Comparison of ENCODE assay signal across 8 cellular contexts in the genomic region with DNA sequence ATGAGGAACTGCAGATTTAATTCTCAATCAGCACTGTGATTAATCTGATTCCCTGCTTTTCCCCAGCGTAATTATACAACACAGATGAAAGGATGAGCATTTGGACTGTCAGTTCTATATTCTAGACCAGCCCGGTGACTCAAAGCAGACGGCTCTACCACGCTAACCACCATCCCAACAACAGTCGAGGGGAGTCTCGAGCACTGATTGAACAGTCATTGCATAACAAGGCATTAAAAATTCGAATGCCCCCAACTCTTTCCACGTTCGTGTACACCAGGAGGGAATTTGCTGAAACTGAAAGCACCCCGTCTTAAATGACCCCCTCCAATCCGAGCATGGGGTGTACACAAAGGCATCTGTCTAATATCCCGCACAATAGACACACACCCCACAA. TPM values are rescaled to one million over a fixed set of nuclear protein-coding genes. Genes with fewer than 3 reads are reported as not detected.
DNase-seq lines count a peak whose midpoint lies in the region; ATAC-seq, FAIRE-seq and TF ChIP-seq lines count a peak whose summit lies in the region.

No MANE protein-coding gene starts in this region.

- peak overlapping the region; percentile 98 for H3K4me3 Mint-ChIP-seq in activated T-helper 17 cell treated with anti-CD3 and anti-CD28 coated beads, Interleukin-2, amount 50 U/mL, for 72 hours

- in situ Hi-C loops in gastrocnemius medialis (cut with MboI; ENCODE audit: low sequenced_read_pairs in 4 of 4): loop anchor here in 1 of 4 donors (25.0 kb wide), 1 partner anchor 90 kb away; no protein-coding TSS in a partner anchor

- DNase-seq in DMS 273 (lab: John Stamatoyannopoulos, UW; ENCODE audit: unreplicated experiment) (peak; percentile 48), DMS 273 treated with DMSO at 0.1 percent for 48 hours (lab: John Stamatoyannopoulos, UW) (no peak), NCI-H128 (lab: John Stamatoyannopoulos, UW; ENCODE audit: unreplicated experiment) (peak; percentile 4), glomerular visceral epithelial cell (ENCODE audit: extremely low spot score) (peak; percentile 28), gastrocnemius medialis (no peak), GM12891 (ENCODE audit: insufficient read length, low spot score) (no peak)

- peak; percentile 67 for ATAC-seq in activated T-helper 17 cell treated with anti-CD3 and anti-CD28 coated beads, Interleukin-2, amount 50 U/mL, for 72 hours (replicated peaks)
- ATAC-seq in gastrocnemius medialis (peak in 1 of 2 donors; percentile 31), GM21619 (IDR thresholded peaks at IDR 0.05; ENCODE audit: unreplicated experiment) (no peak)

- H3K9me3 ChIP-seq in gastrocnemius medialis: no peaks in the 10 kb centered on the region

- no peak for TF ChIP-seq CTCF in gastrocnemius medialis (IDR thresholded peaks at IDR 0.05 in 4 of 5, conservative IDR thresholded peaks at IDR 0.05 in 1 of 5)

- H3K4me1 Mint-ChIP-seq in activated T-helper 17 cell treated with anti-CD3 and anti-CD28 coated beads, Interleukin-2, amount 50 U/mL, for 72 hours: peaks cover 7% of the 10 kb centered on the region

- TF ChIP-seq POLR2A in gastrocnemius medialis (IDR thresholded peaks at IDR 0.05) (no peak), GM12891 (IDR thresholded peaks at IDR 0.05; ENCODE audit: low read depth, low read length) (no peak)

- intact Hi-C loops in gastrocnemius medialis (cut with DNase I; ENCODE audit: low total_unique reads): loop anchor here (10.0 kb wide), 1 partner anchor 97 kb away; no protein-coding TSS in a partner anchor

- peak overlapping the region; percentile 60 to 71 (median 66) for H3K4me3 ChIP-seq in gastrocnemius medialis

- FAIRE-seq in GM12891 (lab: Jason Lieb, UNC): no peak

- H3K27me3 Mint-ChIP-seq in activated T-helper 17 cell treated with anti-CD3 and anti-CD28 coated beads, Interleukin-2, amount 50 U/mL, for 72 hours: no peaks in the 10 kb centered on the region

- H3K36me3 ChIP-seq in gastrocnemius medialis: no peaks in the 10 kb centered on the region

- peak overlapping the region; percentile 98 for H3K27ac Mint-ChIP-seq in activated T-helper 17 cell treated with anti-CD3 and anti-CD28 coated beads, Interleukin-2, amount 50 U/mL, for 72 hours

- H3K4me1 ChIP-seq in gastrocnemius medialis: peaks cover 9% of the 10 kb centered on the region in 2 donors

- H3K27me3 ChIP-seq in gastrocnemius medialis: peaks cover 0 to 3% (median 0%) of the 10 kb centered on the region in 3 donors

- peak overlapping the region; percentile 76 to 87 (median 84) for H3K27ac ChIP-seq in gastrocnemius medialis

- no peaks in the 10 kb centered on the region for H3K9me3 Mint-ChIP-seq in activated T-helper 17 cell treated with anti-CD3 and anti-CD28 coated beads, Interleukin-2, amount 50 U/mL, for 72 hours

- H3K36me3 Mint-ChIP-seq in activated T-helper 17 cell treated with anti-CD3 and anti-CD28 coated beads, Interleukin-2, amount 50 U/mL, for 72 hours (ENCODE audit: low read depth): peaks cover 12% of the 10 kb centered on the region

TF ChIP-seq in GM12891, 5 proteins besides CTCF, POLR2A, EP300 and RAD21:
- TF ChIP-seq POLR2AphosphoS5 (IDR thresholded peaks at IDR 0.05; ENCODE audit: low read depth, low read length) (no peak), TAF1 (IDR thresholded peaks at IDR 0.05; ENCODE audit: low read depth, low read length) (no peak), SPI1 (IDR thresholded peaks at IDR 0.05; ENCODE audit: low read depth, low read length) (no peak), PAX5 (IDR thresholded peaks at IDR 0.05; ENCODE audit: insufficient read depth, low read length, severe bottlenecking) (no peak), POU2F2 (IDR thresholded peaks at IDR 0.05; ENCODE audit: low read depth, low read length) (no peak)

RNA-seq across cellular contexts. Expression of a gene that starts 1.2 kb away (rescaled TPM):
- total RNA-seq in activated T-helper 17 cell treated with anti-CD3 and anti-CD28 coated beads, Interleukin-2, amount 50 U/mL, for 72 hours: 10 to 100 TPM; 35.6 to 95.6 TPM
- total RNA-seq in gastrocnemius medialis: 10 to 100 TPM in 2 of 4 donors, 1 to 10 TPM in 2; 7.3 to 14.3 (median 10.0) TPM
- 0.39 TPM for polyA plus RNA-seq in GM12891 (2012; ENCODE audit: low read depth, missing spikeins)

Comparison
In these comparisons a context has a peak if more than half of its experiments do, and no peak if none do; other contexts are left out.
1. DNase-seq: peak in DMS 273 (single experiment), NCI-H128 (single experiment) and glomerular visceral epithelial cell (single experiment); none in DMS 273 treated with DMSO at 0.1 percent for 48 hours (single experiment), gastrocnemius medialis (0 of 2) and GM12891 (single experiment).